In genomic region chr13:36530050-36530789, GRCh38 we compare ENCODE assay signal across 18 cellular contexts.
DNase-seq lines count a peak whose midpoint lies in the region; ATAC-seq and TF ChIP-seq lines count a peak whose summit lies in the region.
"Had no signal": no experiment of that assay in that cellular context is flagged by ENCODE, and none has a peak within 500 bp of the region (broad histone marks: within the 10 kb centered on the region; RNA-seq: fewer than 3 reads in every experiment).

No MANE protein-coding gene starts in this region.

- H3K27ac ChIP-seq in foreskin keratinocyte, result no peak overlapping the region

- ATAC-seq in foreskin keratinocyte, result peak; percentile 16
- ATAC-seq in T-cell (replicated peaks in 1 of 4), result no peak
- no peak for ATAC-seq in HG02840 (IDR thresholded peaks at IDR 0.05; ENCODE audit: low FRiP score, unreplicated experiment)
- no peak for ATAC-seq in GM21367 (IDR thresholded peaks at IDR 0.05; ENCODE audit: unreplicated experiment)
- ATAC-seq: activated CD8-positive, alpha-beta T cell treated with anti-CD3 and anti-CD28 coated beads, Interleukin-2, amount 10 ng/mL, durations not matched to agents 7 days and 5 days; GM12878 had no signal

- CTCF ChIA-PET in T-cell (lab: Charles Lee), result no interaction called here

- H3K9me3 Mint-ChIP-seq in brain, result peaks cover 0 to 7% (median 0%) of the 10 kb centered on the region in 5 experiments
- H3K9me3 Mint-ChIP-seq in T-cell, result peaks cover 0 to 4% (median 2%) of the 10 kb centered on the region in 3 donors
- peaks cover 7% of the 10 kb centered on the region for H3K9me3 Mint-ChIP-seq in chondrocyte (ENCODE audit: low read depth)

- H3K27ac Mint-ChIP-seq in brain (peak overlapping the region in 3 of 5 experiments; percentile 47 to 80 (median 73)), T-cell (no peak overlapping the region), chondrocyte (ENCODE audit: unreplicated experiment) (no peak overlapping the region)
- H3K27ac Mint-ChIP-seq: activated CD8-positive, alpha-beta T cell treated with anti-CD3 and anti-CD28 coated beads, Interleukin-2, amount 10 ng/mL, durations not matched to agents 7 days and 5 days had no signal

- no peaks in the 10 kb centered on the region for H3K27me3 ChIP-seq in foreskin keratinocyte
- H3K27me3 ChIP-seq: BLaER1 treated with 17β-estradiol and CSF1 and Interleukin-3, amounts not matched to agents 10 nM and 100 nM had no signal

- TF ChIP-seq CTCF in brain (conservative IDR thresholded peaks at IDR 0.05) (no peak), foreskin keratinocyte (conservative IDR thresholded peaks at IDR 0.05) (no peak), chondrocyte (IDR thresholded peaks at IDR 0.05) (no peak)

- POLR2A ChIA-PET in T-cell (lab: Charles Lee), result no interaction called here

- H3K4me3 Mint-ChIP-seq in brain (no peak overlapping the region), T-cell (no peak overlapping the region), chondrocyte (ENCODE audit: unreplicated experiment) (no peak overlapping the region)
- H3K4me3 Mint-ChIP-seq: activated CD8-positive, alpha-beta T cell treated with anti-CD3 and anti-CD28 coated beads, Interleukin-2, amount 10 ng/mL, durations not matched to agents 7 days and 5 days had no signal

- DNase-seq in HT1080 (ENCODE audit: low read depth) (peak; percentile 51), foreskin keratinocyte (peak; percentile 18 to 54), pulmonary artery endothelial cell (ENCODE audit: low read depth, low spot score) (peak; percentile 26), T-cell (no peak), chondrocyte (ENCODE audit: low spot score) (no peak)
- DNase-seq: activated CD8-positive, alpha-beta T cell treated with anti-CD3 and anti-CD28 coated beads, Interleukin-2, amount 10 ng/mL, durations not matched to agents 7 days and 5 days; activated gamma-delta T cell treated with Interleukin-2 at 50 U/mL for 16 hours; cerebellar nuclear complex; IMR-90; NCI-H1417; NCI-H69; stimulated activated CD4-positive, alpha-beta T cell treated with anti-CD3 and anti-CD28 coated beads, Interleukin-4, amount 100 ng/mL, for 1 hour; T1000 had no signal

- no peaks in the 10 kb centered on the region for H3K4me1 ChIP-seq in foreskin keratinocyte

- H3K27me3 Mint-ChIP-seq in brain (peaks cover 6% of the 10 kb centered on the region), T-cell (no peaks in the 10 kb centered on the region), chondrocyte (ENCODE audit: low read depth) (peaks cover 7% of the 10 kb centered on the region)

- H3K4me1 Mint-ChIP-seq in brain (peaks cover 24% of the 10 kb centered on the region), T-cell (no peaks in the 10 kb centered on the region), chondrocyte (ENCODE audit: low read depth) (no peaks in the 10 kb centered on the region)

- no peaks in the 10 kb centered on the region for H3K36me3 Mint-ChIP-seq in brain
- H3K36me3 Mint-ChIP-seq in T-cell, result no peaks in the 10 kb centered on the region
- no peaks in the 10 kb centered on the region for H3K36me3 Mint-ChIP-seq in chondrocyte (ENCODE audit: low read depth)

Comparison
In these comparisons a context has a peak if more than half of its experiments do, and no peak if none do; other contexts are left out.
1. DNase-seq: peak in HT1080 (single experiment), foreskin keratinocyte (2 of 2) and pulmonary artery endothelial cell (single experiment); none in T-cell (0 of 34) and chondrocyte (single experiment).
2. H3K27ac Mint-ChIP-seq: peak in brain (3 of 5); none in T-cell (0 of 2) and chondrocyte (single experiment).